Comparison of ENCODE assay signal across 14 cellular contexts in genomic region chr3:54197509-54197908, GRCh38.
DNase-seq lines count a peak whose midpoint lies in the region; ATAC-seq and TF ChIP-seq lines count a peak whose summit lies in the region.
"Had no signal": no experiment of that assay in that cellular context is flagged by ENCODE, and none has a peak within 500 bp of the region (broad histone marks: within the 10 kb centered on the region; RNA-seq: fewer than 3 reads in every experiment).

No MANE protein-coding gene starts in this region.

- H3K4me1 ChIP-seq in right cardiac atrium (ENCODE audit: control insufficient read depth, insufficient read depth, low read length) (peaks cover 4% of the 10 kb centered on the region), transverse colon (no peaks in the 10 kb centered on the region)
- H3K4me1 ChIP-seq: Caco-2 had no signal

- H3K4me3 ChIP-seq in right cardiac atrium (ENCODE audit: low read length) (no peak overlapping the region), neural cell (ENCODE audit: low read length) (peak overlapping the region; percentile 20), transverse colon (no peak overlapping the region)
- H3K4me3 ChIP-seq: GM23248 had no signal

- no peak overlapping the region for H3K27ac Mint-ChIP-seq in chondrocyte (ENCODE audit: unreplicated experiment)
- H3K27ac Mint-ChIP-seq: CD4-positive, alpha-beta memory T cell had no signal

- H3K27ac ChIP-seq in right cardiac atrium (ENCODE audit: low read length) = no peak overlapping the region
- peak overlapping the region; percentile 83 for H3K27ac ChIP-seq in neural cell (ENCODE audit: low read length)
- no peak overlapping the region for H3K27ac ChIP-seq in transverse colon
- H3K27ac ChIP-seq: GM23248 had no signal

- H3K9me3 ChIP-seq in right cardiac atrium (ENCODE audit: control insufficient read depth, low read length) (no peaks in the 10 kb centered on the region), neural cell (ENCODE audit: low read length) (no peaks in the 10 kb centered on the region), transverse colon (no peaks in the 10 kb centered on the region)
- H3K9me3 ChIP-seq: Caco-2 had no signal

- ATAC-seq in left cardiac atrium (peak; percentile 62 to 76), right cardiac atrium (peak; percentile 78 to 81)

- no peak for TF ChIP-seq CTCF in neural cell (IDR thresholded peaks at IDR 0.05; ENCODE audit: poor library complexity, severe bottlenecking)
- TF ChIP-seq CTCF in transverse colon (IDR thresholded peaks at IDR 0.05) = no peak
- TF ChIP-seq CTCF in chondrocyte (IDR thresholded peaks at IDR 0.05) = no peak

- H3K9me3 Mint-ChIP-seq in chondrocyte (ENCODE audit: low read depth) = peaks cover 10% of the 10 kb centered on the region

- 47% methylated on average over 6 of the region's 6 CpGs for WGBS in right cardiac atrium
- WGBS in transverse colon (ENCODE audit: low coverage in 1 of 2), 2 donors = 68 to 87% methylated on average over 3 to 6 of the region's 6 CpGs

- H3F3A ChIP-seq in neural cell (ENCODE audit: insufficient read depth, low read length, poor library complexity, severe bottlenecking) = no peaks in the 10 kb centered on the region

- H3K27me3 ChIP-seq in right cardiac atrium (ENCODE audit: control insufficient read depth, insufficient read depth) = no peaks in the 10 kb centered on the region
- H3K27me3 ChIP-seq in neural cell (ENCODE audit: insufficient read depth, low read depth, low read length) = no peaks in the 10 kb centered on the region
- no peaks in the 10 kb centered on the region for H3K27me3 ChIP-seq in transverse colon

- H3K9me2 ChIP-seq in neural cell (ENCODE audit: insufficient read depth, low read length) = no peaks in the 10 kb centered on the region

- no peak for TF ChIP-seq RAD21 in neural cell (conservative IDR thresholded peaks at IDR 0.05)

- peaks cover 1% of the 10 kb centered on the region for H3K27me3 Mint-ChIP-seq in chondrocyte (ENCODE audit: low read depth)

- peak overlapping the region; percentile 28 for H3K9ac ChIP-seq in neural cell (ENCODE audit: low read length)
- H3K9ac ChIP-seq: GM23248 had no signal

- no peaks in the 10 kb centered on the region for H3K36me3 Mint-ChIP-seq in chondrocyte (ENCODE audit: low read depth)
- H3K36me3 Mint-ChIP-seq: CD4-positive, alpha-beta memory T cell had no signal

- H4K20me1 ChIP-seq in neural cell (ENCODE audit: insufficient read depth) = no peaks in the 10 kb centered on the region

- no peaks in the 10 kb centered on the region for H3K79me2 ChIP-seq in neural cell (replicated peaks; ENCODE audit: insufficient read depth, low read length)

- no peak for TF ChIP-seq POLR2A in transverse colon (IDR thresholded peaks at IDR 0.05)

- TF ChIP-seq EP300 in neural cell (conservative IDR thresholded peaks at IDR 0.05; ENCODE audit: poor library complexity, severe bottlenecking) (no peak), transverse colon (IDR thresholded peaks at IDR 0.05; ENCODE audit: low read depth) (no peak)

- H3K4me2 ChIP-seq in neural cell (ENCODE audit: low read length) = no peak overlapping the region

- DNase-seq in left cardiac atrium = peak; percentile 29
- DNase-seq in cardiac septum (ENCODE audit: low spot score) = no peak
- peak; percentile 33 to 58 (median 56) for DNase-seq in right cardiac atrium
- DNase-seq in transverse colon = no peak
- DNase-seq in chondrocyte (ENCODE audit: low spot score) = no peak
- DNase-seq: C1 segment of cervical spinal cord; Caco-2; CD4-positive, alpha-beta memory T cell; DMS153; DND-41; GM23248; H7; HCEC 1CT had no signal

- H2AFZ ChIP-seq in neural cell (ENCODE audit: low read depth, low read length) = no peak overlapping the region
- H2AFZ ChIP-seq: GM23248 had no signal

- intact Hi-C loops in left cardiac atrium (cut with DNase I) = no loop called here
- intact Hi-C loops in cardiac septum (cut with DNase I) = no loop called here
- intact Hi-C loops in right cardiac atrium (cut with DNase I) = no loop called here
- intact Hi-C loops in transverse colon (cut with DNase I; ENCODE audit: low total_unique reads) = no loop called here

- H3K4me3 Mint-ChIP-seq in chondrocyte (ENCODE audit: unreplicated experiment) = no peak overlapping the region
- H3K4me3 Mint-ChIP-seq: CD4-positive, alpha-beta memory T cell had no signal

- H3K36me3 ChIP-seq in neural cell (ENCODE audit: insufficient read depth, low read length) (no peaks in the 10 kb centered on the region), transverse colon (no peaks in the 10 kb centered on the region)

- in situ Hi-C loops in transverse colon (cut with MboI; ENCODE audit: low pct_ligation_motif_present in 1 of 4, low pct_unique_long_range_greater_than_20kb in 1 of 4, low sequenced_read_pairs in 3 of 4) = no loop called here

- H3K4me1 Mint-ChIP-seq in chondrocyte (ENCODE audit: low read depth) = no peaks in the 10 kb centered on the region
- H3K4me1 Mint-ChIP-seq: CD4-positive, alpha-beta memory T cell had no signal

TF ChIP-seq in neural cell, 6 proteins besides CTCF, POLR2A, EP300 and RAD21:
- TF ChIP-seq TAF1 (IDR thresholded peaks at IDR 0.05; ENCODE audit: low read depth) = peak; percentile 35
- no peak for TF ChIP-seq SMC3 (conservative IDR thresholded peaks at IDR 0.05; ENCODE audit: poor library complexity)
TF ChIP-seq in neural cell: peak in this region for 1.

Comparison
In these comparisons a context has a peak if more than half of its experiments do, and no peak if none do; other contexts are left out.
1. DNase-seq: peak in left cardiac atrium (single experiment) and right cardiac atrium (3 of 3); none in cardiac septum (single experiment), transverse colon (single experiment) and chondrocyte (single experiment).